12 cellular contexts compared by ENCODE assay signal in the genomic region with DNA sequence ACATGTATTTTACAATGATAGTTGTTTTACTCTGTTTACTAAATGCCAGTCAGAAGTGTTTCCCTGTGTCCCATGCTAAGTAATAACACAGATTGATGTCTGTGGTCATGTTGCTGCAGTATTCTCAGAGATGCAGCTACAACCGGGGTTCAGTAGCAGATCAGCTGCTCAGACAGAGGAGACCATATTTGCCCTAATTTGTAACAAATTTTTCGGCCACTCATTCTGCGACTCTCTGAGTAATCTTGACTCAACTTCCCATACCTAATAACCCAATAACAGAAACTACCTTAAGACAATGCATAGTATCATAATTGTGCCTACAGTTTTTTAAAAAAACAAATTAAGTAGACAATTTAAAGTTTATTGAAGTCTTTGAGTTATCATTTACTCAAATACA. TPM values are rescaled to one million over a fixed set of nuclear protein-coding genes. Genes with fewer than 3 reads are reported as not detected.
DNase-seq lines count a peak whose midpoint lies in the region; ATAC-seq, FAIRE-seq and TF ChIP-seq lines count a peak whose summit lies in the region.
"Had no signal": no experiment of that assay in that cellular context is flagged by ENCODE, and none has a peak within 500 bp of the region (broad histone marks: within the 10 kb centered on the region; RNA-seq: fewer than 3 reads in every experiment).

No MANE protein-coding gene starts in this region.

- POLR2A ChIA-PET in activated CD4-positive, alpha-beta T cell treated with anti-CD3 and anti-CD28 coated beads, Interleukin-2, amount 10 ng/mL, durations not matched to agents 7 days and 5 days (lab: Charles Lee), result no interaction called here
- POLR2A ChIA-PET in GM12878 (lab: Charles Lee), result interaction anchor here (0.7 kb wide), 1 partner anchor 192 kb away, joined by 5 read pairs; no protein-coding TSS in a partner anchor

- H4K20me1 ChIP-seq in GM12878 (ENCODE audit: control insufficient read depth, insufficient read depth), result no peaks in the 10 kb centered on the region

- peaks cover 2% of the 10 kb centered on the region; the same call in 1 of the 2 replicates for H3K79me2 ChIP-seq in GM12878 (ENCODE audit: control insufficient read depth, insufficient read depth, low read length)

- RAD21 ChIA-PET in GM12878 (lab: Charles Lee; ENCODE audit: unreplicated experiment), result interaction anchor here (0.6 to 3.3 kb wide), 9 partner anchors 29 to 137 kb away, joined by 3 to 10 read pairs (median 4); partner anchors contain the start of gene NIBAN1

- ATAC-seq in GM19468 (IDR thresholded peaks at IDR 0.05; ENCODE audit: extremely low read depth, unreplicated experiment) (peak; percentile 52), HG03060 (IDR thresholded peaks at IDR 0.05; ENCODE audit: low read depth, unreplicated experiment) (peak; percentile 40), GM12878 (peak; percentile 78), GM18519 (IDR thresholded peaks at IDR 0.05; ENCODE audit: low FRiP score, unreplicated experiment) (no peak), foreskin keratinocyte (no peak)
- ATAC-seq: HCT116 had no signal

- no peaks in the 10 kb centered on the region for H3K27me3 Mint-ChIP-seq in activated CD4-positive, alpha-beta T cell treated with anti-CD3 and anti-CD28 coated beads, Interleukin-2, amount 10 ng/mL, durations not matched to agents 7 days and 5 days
- H3K27me3 Mint-ChIP-seq: memory B cell had no signal

- no TSS peak for BruUV-seq in GM12878 (replicated peaks; lab: Mats Ljungman, UMichigan)

- H3K27ac Mint-ChIP-seq in activated CD4-positive, alpha-beta T cell treated with anti-CD3 and anti-CD28 coated beads, Interleukin-2, amount 10 ng/mL, durations not matched to agents 7 days and 5 days, result no peak overlapping the region
- H3K27ac Mint-ChIP-seq: memory B cell had no signal

- 0 out of 2 replicates have a peak overlapping the region, but pooled peaks have one; percentile 17 for H3K4me2 ChIP-seq in GM12878 (ENCODE audit: control insufficient read depth, insufficient read depth)

- TF ChIP-seq POLR2A in GM12878 (IDR thresholded peaks at IDR 0.05; ENCODE audit: low read depth, low read length), result no peak

- no peaks in the 10 kb centered on the region for H3K27me3 ChIP-seq in GM12878 (replicated peaks in 1 of 2; ENCODE audit: control insufficient read depth in 2 of 2, insufficient read depth in 2 of 2, low read length in 1 of 2)
- no peaks in the 10 kb centered on the region for H3K27me3 ChIP-seq in foreskin keratinocyte

- peak in 1 of 2 experiments; percentile 69; a peak in 1 of 4 replicates for TF ChIP-seq EP300 in GM12878 (IDR thresholded peaks at IDR 0.05; ENCODE audit: borderline replicate concordance in 1 of 2, control insufficient read depth in 1 of 2, low read depth in 2 of 2, low read length in 2 of 2)

- TF ChIP-seq RAD21 in GM12878 (IDR thresholded peaks at IDR 0.05; ENCODE audit: insufficient read depth, low read depth, low read length), result no peak

- FAIRE-seq in GM12878 (lab: Jason Lieb, UNC), result peak; percentile 76
- FAIRE-seq: A204.1 had no signal

- in situ Hi-C loops in GM12878 (cut with MboI), result no loop called here

- intact Hi-C loops in GM12878 (cut with micrococcal nuclease; ENCODE audit: unreplicated experiment), result no loop called here

- no peak overlapping the region for H3K4me3 Mint-ChIP-seq in activated CD4-positive, alpha-beta T cell treated with anti-CD3 and anti-CD28 coated beads, Interleukin-2, amount 10 ng/mL, durations not matched to agents 7 days and 5 days

- 0 out of 2 replicates have a peak overlapping the region, but pooled peaks have one; percentile 13 for H3K4me3 ChIP-seq in GM12878

- H2AFZ ChIP-seq in GM12878 (ENCODE audit: control insufficient read depth, low read depth, low read length), result no peak overlapping the region

- 0 out of 2 replicates have a peak overlapping the region, but pooled peaks have one; percentile 33 for H3K27ac ChIP-seq in GM12878 (ENCODE audit: control insufficient read depth, insufficient read depth)
- no peak overlapping the region for H3K27ac ChIP-seq in foreskin keratinocyte

- H3K4me1 Mint-ChIP-seq in activated CD4-positive, alpha-beta T cell treated with anti-CD3 and anti-CD28 coated beads, Interleukin-2, amount 10 ng/mL, durations not matched to agents 7 days and 5 days, result peaks cover 19% of the 10 kb centered on the region

- H3K9me3 Mint-ChIP-seq in activated CD4-positive, alpha-beta T cell treated with anti-CD3 and anti-CD28 coated beads, Interleukin-2, amount 10 ng/mL, durations not matched to agents 7 days and 5 days, result no peaks in the 10 kb centered on the region
- H3K9me3 Mint-ChIP-seq: memory B cell had no signal

- H3K36me3 ChIP-seq in GM12878 (ENCODE audit: control insufficient read depth in 2 of 2, insufficient read depth in 2 of 2, low read length in 1 of 2), result no peaks in the 10 kb centered on the region

- CTCF ChIA-PET in activated CD4-positive, alpha-beta T cell treated with anti-CD3 and anti-CD28 coated beads, Interleukin-2, amount 10 ng/mL, durations not matched to agents 7 days and 5 days (lab: Charles Lee), result no interaction called here
- CTCF ChIA-PET in GM12878 (lab: Yijun Ruan, JAX), result interaction anchor here (0.7 to 2.2 kb wide), 6 partner anchors 27 to 867 kb away, joined by 3 to 7 read pairs (median 4); partner anchors contain the start of gene NIBAN1

- no peak for TF ChIP-seq CTCF in GM12878 (IDR thresholded peaks at IDR 0.05 in 2 of 3, conservative IDR thresholded peaks at IDR 0.05 in 1 of 3; ENCODE audit: control insufficient read depth in 2 of 3, extremely low read depth in 1 of 3, insufficient read depth in 1 of 3, low read depth in 3 of 3, low read length in 3 of 3)
- TF ChIP-seq CTCF in foreskin keratinocyte (conservative IDR thresholded peaks at IDR 0.05), result no peak

- 0% methylated on average over 3 of the region's 3 CpGs for WGBS in GM12878 (ENCODE audit: insufficient coverage, insufficient replicate concordance, low lambda C conversion rate, missing lambda C conversion rate)

- H3K4me1 ChIP-seq in GM12878 (ENCODE audit: control insufficient read depth, insufficient read depth, low read length), result peaks cover 23% of the 10 kb centered on the region
- peaks cover 9% of the 10 kb centered on the region for H3K4me1 ChIP-seq in foreskin keratinocyte

- SMC1A ChIA-PET in GM12878 (lab: Charles Lee; ENCODE audit: uncharacterized antibody, unreplicated experiment), result interaction anchor here (0.7 to 4.1 kb wide), 10 partner anchors 14 to 1049 kb away, joined by 3 to 29 read pairs (median 4); partner anchors contain the start of gene NIBAN1

- H3K9ac ChIP-seq in GM12878 (ENCODE audit: control insufficient read depth, insufficient read depth, low read length), result no peak overlapping the region

- H3K36me3 Mint-ChIP-seq in activated CD4-positive, alpha-beta T cell treated with anti-CD3 and anti-CD28 coated beads, Interleukin-2, amount 10 ng/mL, durations not matched to agents 7 days and 5 days (ENCODE audit: low read depth), result peaks cover 44% of the 10 kb centered on the region

- peak; percentile 12 to 19 for DNase-seq in activated CD4-positive, alpha-beta T cell treated with anti-CD3 and anti-CD28 coated beads, Interleukin-2, amount 50 U/mL, for 48 hours
- no peak for DNase-seq in activated CD4-positive, alpha-beta T cell treated with anti-CD3 and anti-CD28 coated beads, Interleukin-2, amount 10 ng/mL, durations not matched to agents 7 days and 5 days
- DNase-seq in GM12878 (ENCODE audit: low read depth, low spot score) (peak; percentile 44), KG1 (lab: John Stamatoyannopoulos, UW) (no peak), foreskin keratinocyte (no peak)
- DNase-seq: NCI-H748 treated with DMSO at 0.1 percent for 48 hours had no signal

- H3K9me3 ChIP-seq in GM12878 (replicated peaks; ENCODE audit: control insufficient read depth, insufficient read depth, low read length), result no peaks in the 10 kb centered on the region; the same call in 2 of the 3 replicates

TF ChIP-seq in GM12878, 131 proteins besides CTCF, POLR2A, EP300 and RAD21 (continues in another document):
- TF ChIP-seq ZBED1 (IDR thresholded peaks at IDR 0.05; ENCODE audit: borderline replicate concordance), result peak; percentile 75; the same call in 1 of the 2 replicates
- TF ChIP-seq JUNB (IDR thresholded peaks at IDR 0.05), result peak; percentile 94
- TF ChIP-seq GABPA (IDR thresholded peaks at IDR 0.05; ENCODE audit: low read depth), result 0 out of 2 replicates have a peak, but pooled peaks have one; percentile 50
- peak; percentile 67 for TF ChIP-seq BCL3 (IDR thresholded peaks at IDR 0.05; ENCODE audit: borderline replicate concordance, insufficient read depth, low read depth, low read length, poor library complexity, severe bottlenecking)
- peak; percentile 81 for TF ChIP-seq RUNX3 (IDR thresholded peaks at IDR 0.05; ENCODE audit: low read length)

RNA-seq across cellular contexts. Expression of gene NIBAN1, which starts 32.6 kb away (rescaled TPM):
- total RNA-seq in activated CD4-positive, alpha-beta T cell treated with anti-CD3 and anti-CD28 coated beads, Interleukin-2, amount 10 ng/mL, durations not matched to agents 7 days and 5 days, result 10 to 100 TPM; 57.6 to 60.9 TPM
- total RNA-seq in GM12878 (2013; cell fraction: nucleolus; rRNA removed), result 16.0 and 19.5 TPM in 2 replicates
- total RNA-seq in GM12878 (2014; rRNA removed) (59.4 and 63.8 TPM in 2 replicates), GM12878 (2014; rRNA removed; fragmentation: Illumina TruSeq; extraction: Trizol) (58.9 and 59.9 TPM in 2 replicates), GM12878 (2021) (66.4 and 67.8 TPM in 2 replicates), foreskin keratinocyte (22.6 and 28.2 TPM in 2 replicates)
- polyA plus RNA-seq in GM12878 (2011; ENCODE audit: low read depth), result 11.4 TPM
- polyA plus RNA-seq in GM12878 (2011; rRNA removed) (14.0 and 14.3 TPM in 2 replicates), GM12878 (2014; fragmentation: Illumina TruSeq; extraction: Trizol) (62.3 and 69.0 TPM in 2 replicates), GM12878 (2014; fragmentation: Nextera tagmentation; extraction: Ambion mirVana) (10 to 100 TPM; 11.2 to 15.1 TPM), GM12878 (2014; rRNA removed) (40.0 and 40.9 TPM in 2 replicates), GM12878 (2016; fragmentation: Nextera tagmentation; extraction: Ambion mirVana) (10 to 100 TPM; 42.6 to 45.9 TPM), foreskin keratinocyte (4.4 and 6.7 TPM in 2 replicates)
- 9.7 and 10.6 TPM in 2 replicates for polyA plus RNA-seq in GM12878 (2011; cell fraction: cytosol; rRNA removed)
- 9.3 and 16.1 TPM in 2 replicates for polyA plus RNA-seq in GM12878 (2011; cell fraction: nucleus; rRNA removed)
- 15.2 TPM in 2 replicates for polyA plus RNA-seq in GM12878 (2012)
- polyA minus RNA-seq in GM12878 (2011; rRNA and poly(A)+ RNA removed), result 18.1 and 19.2 TPM in 2 replicates
- polyA minus RNA-seq in GM12878 (2011; cell fraction: cytosol; rRNA and poly(A)+ RNA removed), result 7.4 and 10.1 TPM in 2 replicates
- polyA minus RNA-seq in GM12878 (2011; cell fraction: nucleus; rRNA and poly(A)+ RNA removed), result 8.0 and 15.4 TPM in 2 replicates

Comparison
In these comparisons a context has a peak if more than half of its experiments do, and no peak if none do; other contexts are left out.
1. DNase-seq: peak in activated CD4-positive, alpha-beta T cell treated with anti-CD3 and anti-CD28 coated beads, Interleukin-2, amount 50 U/mL, for 48 hours (2 of 2) and GM12878 (single experiment); none in activated CD4-positive, alpha-beta T cell treated with anti-CD3 and anti-CD28 coated beads, Interleukin-2, amount 10 ng/mL, durations not matched to agents 7 days and 5 days (single experiment), KG1 (single experiment) and foreskin keratinocyte (0 of 2).
2. ATAC-seq: peak in GM19468 (single experiment), HG03060 (single experiment) and GM12878 (single experiment); none in GM18519 (single experiment) and foreskin keratinocyte (single experiment).